ENCODE assay signal across 8 cellular contexts in genomic region chr20:64255361-64256281, GRCh38. TPM values are rescaled to one million over a fixed set of nuclear protein-coding genes. Genes with fewer than 3 reads are reported as not detected.
DNase-seq lines count a peak whose midpoint lies in the region; ATAC-seq and TF ChIP-seq lines count a peak whose summit lies in the region.

TSS of gene PCMTD2 (plus strand) at chr20:64255748. CDS start at chr20:64259966, 4,218 bp downstream.

- no peak for TF ChIP-seq CTCF in C4-2B (conservative IDR thresholded peaks at IDR 0.05)
- no peak for TF ChIP-seq CTCF in lung (IDR thresholded peaks at IDR 0.05; ENCODE audit: control extremely low read depth, extremely low read depth)

- ATAC-seq in GM19395 (IDR thresholded peaks at IDR 0.05; ENCODE audit: unreplicated experiment) (peak; percentile 82), HG03558 (IDR thresholded peaks at IDR 0.05; ENCODE audit: extremely low read depth, unreplicated experiment) (peak; percentile 51), lung (ENCODE audit: insufficient read depth, low FRiP score) (peak; percentile 92)
- ATAC-seq in activated CD8-positive, alpha-beta T cell treated with anti-CD3 and anti-CD28 coated beads, Interleukin-2, amount 10 ng/mL, durations not matched to agents 7 days and 5 days: peak; percentile 93

- peaks cover 8% of the 10 kb centered on the region for H3K27me3 Mint-ChIP-seq in activated CD8-positive, alpha-beta T cell treated with anti-CD3 and anti-CD28 coated beads, Interleukin-2, amount 10 ng/mL, durations not matched to agents 7 days and 5 days (ENCODE audit: low read depth)

- H3K27ac Mint-ChIP-seq in activated CD8-positive, alpha-beta T cell treated with anti-CD3 and anti-CD28 coated beads, Interleukin-2, amount 10 ng/mL, durations not matched to agents 7 days and 5 days: peak within 1 kb of the TSS; percentile 84

- H3K4me1 ChIP-seq in lung (ENCODE audit: control insufficient read depth in 2 of 2, insufficient read depth in 2 of 2, low read length in 2 of 2): peaks cover 10 to 24% of the 10 kb centered on the region in 2 donors

- no peaks in the 10 kb centered on the region for H3K36me3 ChIP-seq in lung (ENCODE audit: control insufficient read depth in 2 of 2, insufficient read depth in 2 of 2, low read length in 2 of 2)

- CTCF ChIA-PET in activated CD8-positive, alpha-beta T cell treated with anti-CD3 and anti-CD28 coated beads, Interleukin-2, amount 10 ng/mL, durations not matched to agents 7 days and 5 days (lab: Charles Lee): interaction anchor here (1.1 to 3.7 kb wide), 5 partner anchors 9 to 276 kb away, joined by 3 to 32 read pairs (median 5); partner anchors contain the start of gene SAMD10

- H3K27me3 ChIP-seq in lung (ENCODE audit: control insufficient read depth, insufficient read depth): no peaks in the 10 kb centered on the region

- no peaks in the 10 kb centered on the region for H3K9me3 Mint-ChIP-seq in activated CD8-positive, alpha-beta T cell treated with anti-CD3 and anti-CD28 coated beads, Interleukin-2, amount 10 ng/mL, durations not matched to agents 7 days and 5 days (ENCODE audit: insufficient read depth)

- peaks cover 32% of the 10 kb centered on the region for H3K4me1 Mint-ChIP-seq in activated CD8-positive, alpha-beta T cell treated with anti-CD3 and anti-CD28 coated beads, Interleukin-2, amount 10 ng/mL, durations not matched to agents 7 days and 5 days (ENCODE audit: low read depth)

- no peaks in the 10 kb centered on the region for H3K9me3 ChIP-seq in lung (ENCODE audit: control insufficient read depth in 2 of 2, insufficient read depth in 1 of 2, low read length in 1 of 2)

- no peaks in the 10 kb centered on the region for H3K36me3 Mint-ChIP-seq in activated CD8-positive, alpha-beta T cell treated with anti-CD3 and anti-CD28 coated beads, Interleukin-2, amount 10 ng/mL, durations not matched to agents 7 days and 5 days (ENCODE audit: low read depth)

- H3K4me3 ChIP-seq in lung: peak within 1 kb of the TSS; percentile 86

- H3K4me3 Mint-ChIP-seq in activated CD8-positive, alpha-beta T cell treated with anti-CD3 and anti-CD28 coated beads, Interleukin-2, amount 10 ng/mL, durations not matched to agents 7 days and 5 days: peak within 1 kb of the TSS; percentile 82

- DNase-seq in NCI-H82 (lab: John Stamatoyannopoulos, UW): peak; percentile 95
- peak; percentile 89 for DNase-seq in activated CD8-positive, alpha-beta T cell treated with anti-CD3 and anti-CD28 coated beads, Interleukin-2, amount 10 ng/mL, durations not matched to agents 7 days and 5 days
- peak; percentile 73 for DNase-seq in effector CD4-positive, alpha-beta T cell
- peak; percentile 79 for DNase-seq in lung (ENCODE audit: low spot score)
- peak; percentile 71 to 76 (median 75) for DNase-seq in stimulated activated CD4-positive, alpha-beta T cell treated with anti-CD3 and anti-CD28 coated beads, TNF-alpha, amount 100 ng/mL, for 4 hours (ENCODE audit: low read depth in 3 of 3)

- H3K27ac ChIP-seq in C4-2B (peak within 1 kb of the TSS; percentile 85), lung (ENCODE audit: low read depth in 1 of 2, low read length in 1 of 2) (peak within 1 kb of the TSS; percentile 89 to 94)

- POLR2A ChIA-PET in activated CD8-positive, alpha-beta T cell treated with anti-CD3 and anti-CD28 coated beads, Interleukin-2, amount 10 ng/mL, durations not matched to agents 7 days and 5 days (lab: Charles Lee): interaction anchor here (0.6 to 1.0 kb wide), 6 partner anchors 12 to 719 kb away, joined by 3 to 4 read pairs (median 4); partner anchors contain the start of gene PTK6

- 0% methylated on average over 67 to 96 of the region's 96 CpGs for WGBS in lung, 2 donors

RNA-seq across cellular contexts. Expression of gene PCMTD2, which starts in this region (rescaled TPM):
- 10 to 100 TPM; 32.0 to 33.2 TPM for total RNA-seq in activated CD8-positive, alpha-beta T cell treated with anti-CD3 and anti-CD28 coated beads, Interleukin-2, amount 10 ng/mL, durations not matched to agents 7 days and 5 days
- total RNA-seq in lung: 100 to 1,000 TPM in 1 of 2 donors, 10 to 100 TPM in 1; 27.5 to 123 TPM
- polyA plus RNA-seq in lung: 10 to 100 TPM; 16.5 to 22.9 TPM

Comparison
In these comparisons a context has a peak if more than half of its experiments do, and no peak if none do; other contexts are left out.
1. Peak in every context shown above with its lines: DNase-seq, ATAC-seq, H3K4me3 ChIP-seq and H3K27ac ChIP-seq.